Comparison of ENCODE assay signal across 22 cellular contexts in the genomic region with DNA sequence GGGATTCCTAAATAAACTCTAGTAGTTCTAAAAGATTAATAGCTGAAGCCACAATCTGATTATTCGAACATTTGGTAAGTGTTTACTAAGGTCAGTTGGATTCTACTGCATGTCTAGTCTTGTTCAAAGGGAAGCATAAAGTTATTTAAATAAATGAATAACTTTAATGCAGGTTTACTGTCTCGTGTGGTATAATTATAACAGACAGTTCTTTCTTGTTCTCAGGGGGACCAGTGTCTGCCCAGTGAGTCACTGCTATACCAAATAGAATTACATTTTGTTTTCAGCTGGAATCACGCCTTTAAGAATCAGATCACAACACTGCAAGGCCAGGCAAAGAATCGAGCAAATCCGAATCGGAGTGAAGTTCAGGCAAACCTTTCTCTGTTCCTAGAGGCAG.
"Had no signal": no experiment of that assay in that cellular context is flagged by ENCODE, and none has a peak within 500 bp of the region (broad histone marks: within the 10 kb centered on the region; RNA-seq: fewer than 3 reads in every experiment).

No MANE protein-coding gene starts in this region.

- H3K36me3 ChIP-seq: uterus had no signal

- H3K4me3 Mint-ChIP-seq: activated CD4-positive, alpha-beta T cell treated with anti-CD3 and anti-CD28 coated beads, Interleukin-2, amount 10 ng/mL, durations not matched to agents 7 days and 5 days; activated CD8-positive, alpha-beta T cell treated with anti-CD3 and anti-CD28 coated beads, Interleukin-2, amount 10 ng/mL, durations not matched to agents 7 days and 5 days; activated T-cell treated with anti-CD3 and anti-CD28 coated beads, Interleukin-2, amount 50 U/mL, for 24 hours; brain; central memory CD8-positive, alpha-beta T cell; immature natural killer cell; naive thymus-derived CD4-positive, alpha-beta T cell; stimulated activated memory B cell treated with anti-CD40 and anti-IgM and Interleukin-4, amounts not matched to agents 10 μg/mL and 1 μg/mL and 100 μg/mL, for 72 hours; T-helper 1 cell treated with Interleukin-12 subunit alpha and Interleukin-12 subunit beta and Interleukin-4 antibody, amounts not matched to agents 30 μg/mL and 1 μg/mL, for 36 hours had no signal

- H3K27ac ChIP-seq: coronary artery, parathyroid adenoma, uterus had no signal

- H3K27me3 Mint-ChIP-seq: activated CD4-positive, alpha-beta T cell treated with anti-CD3 and anti-CD28 coated beads, Interleukin-2, amount 10 ng/mL, durations not matched to agents 7 days and 5 days; activated T-cell treated with anti-CD3 and anti-CD28 coated beads, Interleukin-2, amount 50 U/mL, for 24 hours; brain; central memory CD8-positive, alpha-beta T cell; naive thymus-derived CD4-positive, alpha-beta T cell; stimulated activated memory B cell treated with anti-CD40 and anti-IgM and Interleukin-4, amounts not matched to agents 10 μg/mL and 1 μg/mL and 100 μg/mL, for 72 hours had no signal

- H3K9me3 Mint-ChIP-seq: activated CD4-positive, alpha-beta T cell treated with anti-CD3 and anti-CD28 coated beads, Interleukin-2, amount 10 ng/mL, durations not matched to agents 7 days and 5 days; activated T-cell treated with anti-CD3 and anti-CD28 coated beads, Interleukin-2, amount 50 U/mL, for 24 hours; activated T-helper 2 cell treated with anti-CD3 and anti-CD28 coated beads, Interferon-gamma antibody, Interleukin-2, Interleukin-4, amounts not matched to agents 10 μg/mL and 5 μg/mL and 100 μg/mL, durations not matched to agents 14 hours and 24 hours and 36 hours; brain; central memory CD8-positive, alpha-beta T cell; immature natural killer cell; naive thymus-derived CD4-positive, alpha-beta T cell; stimulated activated memory B cell treated with anti-CD40 and anti-IgM and Interleukin-4, amounts not matched to agents 10 μg/mL and 1 μg/mL and 100 μg/mL, for 72 hours; T-helper 1 cell treated with Interleukin-12 subunit alpha and Interleukin-12 subunit beta and Interleukin-4 antibody, amounts not matched to agents 30 μg/mL and 1 μg/mL, for 36 hours had no signal

- ATAC-seq: activated CD4-positive, CD25-positive, alpha-beta regulatory T cell treated with anti-CD3 and anti-CD28 coated beads, Interleukin-2, amount 50 U/mL, for 24 hours; activated CD8-positive, alpha-beta T cell treated with anti-CD3 and anti-CD28 coated beads, Interleukin-2, amount 10 ng/mL, durations not matched to agents 7 days and 5 days; esophagus mucosa; naive thymus-derived CD4-positive, alpha-beta T cell; sciatic nerve; stimulated activated memory B cell treated with anti-CD40 and anti-IgM and Interleukin-4, amounts not matched to agents 10 μg/mL and 1 μg/mL and 100 μg/mL, for 72 hours had no signal

- H3K9me3 ChIP-seq: uterus had no signal

- H2AFZ ChIP-seq: parathyroid adenoma had no signal

- DNase-seq: activated CD4-positive, alpha-beta T cell treated with anti-CD3 and anti-CD28 coated beads, Interleukin-2, amount 10 ng/mL, durations not matched to agents 7 days and 5 days; activated CD8-positive, alpha-beta T cell treated with anti-CD3 and anti-CD28 coated beads, Interleukin-2, amount 10 ng/mL, durations not matched to agents 7 days and 5 days; activated naive CD4-positive, alpha-beta T cell treated with Interleukin-2 at 50 U/mL for 16 hours; activated T-cell treated with anti-CD3 and anti-CD28 coated beads, Interleukin-2, amount 50 U/mL, for 24 hours; immature natural killer cell; kidney glomerular epithelial cell; mesenchymal stem cell; naive thymus-derived CD4-positive, alpha-beta T cell; stimulated activated CD4-positive, alpha-beta T cell treated with anti-CD3 and anti-CD28 coated beads, Interleukin-4, amount 100 ng/mL, for 24 hours; uterus had no signal

- FAIRE-seq: endometrium had no signal

- H3K9ac ChIP-seq: parathyroid adenoma had no signal

- H3K4me2 ChIP-seq: smooth muscle cell had no signal

- H3K27ac Mint-ChIP-seq: activated CD4-positive, alpha-beta T cell treated with anti-CD3 and anti-CD28 coated beads, Interleukin-2, amount 10 ng/mL, durations not matched to agents 7 days and 5 days; activated CD8-positive, alpha-beta T cell treated with anti-CD3 and anti-CD28 coated beads, Interleukin-2, amount 10 ng/mL, durations not matched to agents 7 days and 5 days; activated T-cell treated with anti-CD3 and anti-CD28 coated beads, Interleukin-2, amount 50 U/mL, for 24 hours; brain; stimulated activated memory B cell treated with anti-CD40 and anti-IgM and Interleukin-4, amounts not matched to agents 10 μg/mL and 1 μg/mL and 100 μg/mL, for 72 hours; T-helper 1 cell treated with Interleukin-12 subunit alpha and Interleukin-12 subunit beta and Interleukin-4 antibody, amounts not matched to agents 30 μg/mL and 1 μg/mL, for 36 hours had no signal

- H3K4me3 ChIP-seq: coronary artery, smooth muscle cell, uterus had no signal

- H3K27me3 ChIP-seq: uterus had no signal

- H3K4me1 ChIP-seq: parathyroid adenoma, uterus had no signal

- H3K4me1 Mint-ChIP-seq: stimulated activated memory B cell treated with anti-CD40 and anti-IgM and Interleukin-4, amounts not matched to agents 10 μg/mL and 1 μg/mL and 100 μg/mL, for 72 hours had no signal
